ENCODE assay signal across 8 cellular contexts in genomic region chr1:10032590-10033358, GRCh38.
DNase-seq lines count a peak whose midpoint lies in the region; ATAC-seq and TF ChIP-seq lines count a peak whose summit lies in the region.

Gene UBE4B (plus strand): TSS chr1:10032958. CDS start chr1:10033671, 713 bp downstream.

- peak within 1 kb of the TSS; percentile 100 for H3K4me3 ChIP-seq in AG10803 (ENCODE audit: low read length)

- peak; percentile 97 for DNase-seq in AG10803 (ENCODE audit: low read depth)
- DNase-seq in NCI-H345 treated with DMSO at 0.1 percent for 48 hours (lab: John Stamatoyannopoulos, UW; ENCODE audit: unreplicated experiment), result peak; percentile 99
- peak; percentile 93 to 99 (median 96) for DNase-seq in activated CD4-positive, CD25-positive, alpha-beta regulatory T cell (lab: John Stamatoyannopoulos, UW)
- peak; percentile 100 for DNase-seq in central memory CD4-positive, alpha-beta T cell
- DNase-seq in iris pigment epithelial cell (ENCODE audit: low read depth), result peak; percentile 97
- DNase-seq in stimulated activated CD4-positive, alpha-beta T cell treated with anti-CD3 and anti-CD28 coated beads, Interleukin-12 subunit alpha, Interleukin-12 subunit beta, amount 100 ng/mL, for 4 hours, result peak; percentile 97

- TF ChIP-seq CTCF in AG10803 (conservative IDR thresholded peaks at IDR 0.05; ENCODE audit: low read length), result peak; percentile 58

- ATAC-seq in GM19025 (IDR thresholded peaks at IDR 0.05; ENCODE audit: low read depth, unreplicated experiment) (peak; percentile 95), HG03342 (IDR thresholded peaks at IDR 0.05; ENCODE audit: unreplicated experiment) (peak; percentile 94)

Comparison
In these comparisons a context has a peak if more than half of its experiments do, and no peak if none do; other contexts are left out.
1. Peak in every context shown above with its lines: DNase-seq, ATAC-seq and H3K4me3 ChIP-seq.